Comparison of ENCODE assay signal across 21 cellular contexts in the genomic region with DNA sequence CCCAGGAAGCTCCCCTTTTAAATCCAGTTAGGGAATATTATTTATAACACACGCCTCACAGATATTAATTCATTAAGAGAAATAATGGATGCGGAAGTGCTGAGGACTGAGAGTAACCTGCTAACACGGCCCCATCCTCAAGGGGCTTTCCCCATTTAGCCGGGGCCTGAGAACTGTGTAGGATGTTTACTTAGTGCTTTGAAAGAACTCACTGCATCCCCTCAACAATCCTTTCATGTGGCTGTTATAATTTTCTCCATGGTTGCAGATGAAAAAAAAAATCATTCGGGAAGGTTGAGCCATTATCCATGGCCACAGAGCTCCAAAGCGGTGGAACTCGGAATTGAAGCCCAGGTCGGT.
DNase-seq lines count a peak whose midpoint lies in the region; ATAC-seq and TF ChIP-seq lines count a peak whose summit lies in the region.
"Had no signal": no experiment of that assay in that cellular context is flagged by ENCODE, and none has a peak within 500 bp of the region (broad histone marks: within the 10 kb centered on the region; RNA-seq: fewer than 3 reads in every experiment).

No MANE protein-coding gene starts in this region.

- H3K27ac ChIP-seq in endodermal cell (ENCODE audit: low read depth, low read length) = no peak overlapping the region
- no peak overlapping the region for H3K27ac ChIP-seq in gastrocnemius medialis
- H3K27ac ChIP-seq: BLaER1 treated with 17β-estradiol and CSF1 and Interleukin-3, amounts not matched to agents 10 nM and 100 nM; neutrophil; upper lobe of right lung had no signal

- H3K4me3 Mint-ChIP-seq in T-cell (peak overlapping the region in 2 of 3 donors; percentile 32 to 70), endodermal cell (peak overlapping the region; percentile 47)
- H3K4me3 Mint-ChIP-seq: HFFc6 had no signal

- H3K27ac Mint-ChIP-seq in T-cell (no peak overlapping the region), endodermal cell (no peak overlapping the region)
- H3K27ac Mint-ChIP-seq: HFFc6; T-helper 2 cell treated with Interferon-gamma antibody and Interleukin-4, amounts not matched to agents 5 μg/mL and 100 μg/mL, for 36 hours had no signal

- H3K27me3 Mint-ChIP-seq in T-cell (peaks cover 36 to 54% of the 10 kb centered on the region in 2 donors), endodermal cell (ENCODE audit: insufficient read depth) (peaks cover 29% of the 10 kb centered on the region)

- H3K27me3 ChIP-seq in endodermal cell (ENCODE audit: control insufficient read depth, insufficient read depth, low read length, poor library complexity, severe bottlenecking) (no peaks in the 10 kb centered on the region), gastrocnemius medialis (peaks cover 0 to 6% (median 3%) of the 10 kb centered on the region in 3 donors)
- H3K27me3 ChIP-seq: BLaER1 treated with 17β-estradiol and CSF1 and Interleukin-3, amounts not matched to agents 10 nM and 100 nM had no signal

- no peaks in the 10 kb centered on the region for H3K36me3 Mint-ChIP-seq in T-cell
- no peaks in the 10 kb centered on the region for H3K36me3 Mint-ChIP-seq in endodermal cell (ENCODE audit: low read depth)

- in situ Hi-C loops in gastrocnemius medialis (cut with MboI; ENCODE audit: low sequenced_read_pairs in 4 of 4) = loop anchor here in 3 of 4 donors (10.0 to 25.0 kb wide), 5 partner anchors 124 to 1849 kb away; no protein-coding TSS in a partner anchor

- H3K4me1 Mint-ChIP-seq in T-cell = peaks cover 9 to 13% (median 10%) of the 10 kb centered on the region in 3 donors
- peaks cover 5% of the 10 kb centered on the region for H3K4me1 Mint-ChIP-seq in endodermal cell

- WGBS in endodermal cell (ENCODE audit: insufficient coverage in 1 of 2, insufficient read length in 1 of 2), 2 experiments = 94 to 95% methylated on average over 6 to 8 of the region's 8 CpGs

- DNase-seq in T-cell (no peak), endodermal cell (no peak), gastrocnemius medialis (no peak), NCI-H2196 treated with DMSO at 0.1 percent for 48 hours (lab: John Stamatoyannopoulos, UW; ENCODE audit: unreplicated experiment) (no peak), NOMO-1 (lab: John Stamatoyannopoulos, UW; ENCODE audit: unreplicated experiment in 2 of 2) (no peak)
- DNase-seq: cerebellar nuclear complex; DMS79; HFFc6; left ventricle myocardium superior; MG63; NCI-H187 treated with DMSO at 0.1 percent for 48 hours; NCI-H510A treated with DMSO at 0.1 percent for 48 hours; stimulated activated CD4-positive, alpha-beta T cell treated with anti-CD3 and anti-CD28 coated beads, Interleukin-4, amount 100 ng/mL, for 1 hour; stimulated activated CD8-positive, alpha-beta memory T cell treated with anti-CD3 and anti-CD28 coated beads, Interleukin-4, amount 100 ng/mL, for 48 hours; upper lobe of right lung had no signal

- H3K4me3 ChIP-seq in endodermal cell (ENCODE audit: low read length) = no peak overlapping the region
- peak overlapping the region; percentile 43 to 70 (median 48) for H3K4me3 ChIP-seq in gastrocnemius medialis
- H3K4me3 ChIP-seq: BLaER1 treated with 17β-estradiol and CSF1 and Interleukin-3, amounts not matched to agents 10 nM and 100 nM; MG63 had no signal

- POLR2A ChIA-PET in T-cell (lab: Charles Lee) = no interaction called here

- intact Hi-C loops in gastrocnemius medialis (cut with DNase I; ENCODE audit: low total_unique reads) = no loop called here

- H3K9ac ChIP-seq in endodermal cell (ENCODE audit: extremely low read depth, low read length, poor library complexity, severe bottlenecking) = no peak overlapping the region
- H3K9ac ChIP-seq: BLaER1 treated with 17β-estradiol and CSF1 and Interleukin-3, amounts not matched to agents 10 nM and 100 nM had no signal

- TF ChIP-seq POLR2A in gastrocnemius medialis (IDR thresholded peaks at IDR 0.05) = no peak

- H3K9me3 ChIP-seq in endodermal cell (ENCODE audit: control insufficient read depth, low read length) = no peaks in the 10 kb centered on the region
- H3K9me3 ChIP-seq in gastrocnemius medialis = no peaks in the 10 kb centered on the region
- H3K9me3 ChIP-seq: MG63, neutrophil, upper lobe of right lung had no signal

- TF ChIP-seq CTCF in endodermal cell (conservative IDR thresholded peaks at IDR 0.05) (no peak), gastrocnemius medialis (IDR thresholded peaks at IDR 0.05 in 4 of 5, conservative IDR thresholded peaks at IDR 0.05 in 1 of 5) (no peak)

- CTCF ChIA-PET in T-cell (lab: Charles Lee) = interaction anchor here in 1 of 2 donors (1.0 to 1.2 kb wide), 2 partner anchors 129 to 167 kb away, joined by 3 to 4 read pairs; no protein-coding TSS in a partner anchor

- H3K9me3 Mint-ChIP-seq in T-cell = no peaks in the 10 kb centered on the region
- peaks cover 4% of the 10 kb centered on the region for H3K9me3 Mint-ChIP-seq in endodermal cell
- H3K9me3 Mint-ChIP-seq: HFFc6; T-helper 2 cell treated with Interferon-gamma antibody and Interleukin-4, amounts not matched to agents 5 μg/mL and 100 μg/mL, for 36 hours had no signal

- H3K4me1 ChIP-seq in endodermal cell (ENCODE audit: control insufficient read depth, insufficient read depth, low read length) (no peaks in the 10 kb centered on the region), gastrocnemius medialis (peaks cover 0 to 11% of the 10 kb centered on the region in 2 donors)

- ATAC-seq in GM19372 (IDR thresholded peaks at IDR 0.05; ENCODE audit: low read depth, unreplicated experiment) (peak; percentile 73), T-cell (replicated peaks in 1 of 4) (peak in 1 of 4 experiments; percentile 32), gastrocnemius medialis (no peak), GM19023 (IDR thresholded peaks at IDR 0.05; ENCODE audit: unreplicated experiment) (no peak), HG02642 (IDR thresholded peaks at IDR 0.05; ENCODE audit: poor library complexity, unreplicated experiment) (no peak)

- no peaks in the 10 kb centered on the region for H3K36me3 ChIP-seq in endodermal cell (ENCODE audit: control insufficient read depth, insufficient read depth, low read length)
- H3K36me3 ChIP-seq in gastrocnemius medialis = no peaks in the 10 kb centered on the region
- H3K36me3 ChIP-seq: BLaER1 treated with 17β-estradiol and CSF1 and Interleukin-3, amounts not matched to agents 10 nM and 100 nM; MG63; neutrophil; upper lobe of right lung had no signal
